18 cellular contexts compared by ENCODE assay signal in genomic region chr7:27078616-27079233, GRCh38. TPM values are rescaled to one million over a fixed set of nuclear protein-coding genes. Genes with fewer than 3 reads are reported as not detected.
"Had no signal": no experiment of that assay in that cellular context is flagged by ENCODE, and none has a peak within 500 bp of the region (broad histone marks: within the 10 kb centered on the region; RNA-seq: fewer than 3 reads in every experiment).

No MANE protein-coding gene starts in this region.

- ATAC-seq: gastrocnemius medialis, heart right ventricle, left lobe of liver, natural killer cell, pancreas, right cardiac atrium had no signal

- DNase-seq: cortex of kidney; dorsolateral prefrontal cortex; effector CD8-positive, alpha-beta T cell; gastrocnemius medialis; heart right ventricle; hypothalamus; kidney glomerular epithelial cell; mammary epithelial cell; natural killer cell; occipital lobe; pancreas; right cardiac atrium; small intestine; stimulated activated CD4-positive, alpha-beta T cell treated with anti-CD3 and anti-CD28 coated beads, Interleukin-12 subunit alpha, Interleukin-12 subunit beta, amount 100 ng/mL, for 4 hours; stimulated activated naive CD4-positive, alpha-beta T cell treated with Interleukin-2 at 50 U/mL for 16 hours; trophoblast cell had no signal

- H3K27me3 ChIP-seq: esophagus muscularis mucosa, gastrocnemius medialis, pancreas had no signal

- H3K4me1 ChIP-seq: esophagus muscularis mucosa, gastrocnemius medialis, pancreas had no signal

- H3K4me3 ChIP-seq: dorsolateral prefrontal cortex, esophagus muscularis mucosa, gastrocnemius medialis, heart right ventricle, pancreas had no signal

- H3K9me3 ChIP-seq: esophagus muscularis mucosa, gastrocnemius medialis, pancreas had no signal

- H3K27ac ChIP-seq: dorsolateral prefrontal cortex, esophagus muscularis mucosa, gastrocnemius medialis, heart right ventricle, pancreas had no signal

- H3K36me3 ChIP-seq: esophagus muscularis mucosa, gastrocnemius medialis, heart right ventricle, pancreas had no signal

RNA-seq across cellular contexts. Expression of gene HOXA1, which starts 17.1 kb away (rescaled TPM):
- total RNA-seq: occipital lobe had no signal

RNA-seq across cellular contexts. Expression of gene HOXA2, which starts 23.8 kb away (rescaled TPM):
- total RNA-seq: dorsolateral prefrontal cortex, natural killer cell, occipital lobe had no signal

RNA-seq across cellular contexts. Expression of gene HOXA4, which starts 51.8 kb away (rescaled TPM):
- total RNA-seq: occipital lobe had no signal
